In genomic region chr3:117609330-117609729, GRCh38 we compare ENCODE assay signal across 36 cellular contexts.
"Had no signal": no experiment of that assay in that cellular context is flagged by ENCODE, and none has a peak within 500 bp of the region (broad histone marks: within the 10 kb centered on the region; RNA-seq: fewer than 3 reads in every experiment).

No MANE protein-coding gene starts in this region.

- H3K27me3 Mint-ChIP-seq: activated CD4-positive, alpha-beta memory T cell treated with anti-CD3 and anti-CD28 coated beads for 36 hours; activated CD4-positive, alpha-beta T cell treated with anti-CD3 and anti-CD28 coated beads, Interleukin-2, amount 10 ng/mL, durations not matched to agents 7 days and 5 days; activated CD8-positive, alpha-beta memory T cell treated with anti-CD3 and anti-CD28 coated beads, Interleukin-2, amount 10 ng/mL, durations not matched to agents 7 days and 5 days; activated naive CD4-positive, alpha-beta T cell treated with anti-CD3 and anti-CD28 coated beads, Interleukin-2, amount 50 U/mL, for 24 hours; activated naive CD8-positive, alpha-beta T cell treated with anti-CD3 and anti-CD28 coated beads for 36 hours; activated naive CD8-positive, alpha-beta T cell treated with anti-CD3 and anti-CD28 coated beads, Interleukin-2, amount 50 U/mL, for 24 hours; central memory CD8-positive, alpha-beta T cell; T-helper 17 cell had no signal

- H3K36me3 Mint-ChIP-seq: activated CD4-positive, alpha-beta memory T cell treated with anti-CD3 and anti-CD28 coated beads for 36 hours; activated CD8-positive, alpha-beta memory T cell treated with anti-CD3 and anti-CD28 coated beads, Interleukin-2, amount 10 ng/mL, durations not matched to agents 7 days and 5 days; activated naive CD4-positive, alpha-beta T cell treated with anti-CD3 and anti-CD28 coated beads, Interleukin-2, amount 50 U/mL, for 24 hours; activated naive CD8-positive, alpha-beta T cell treated with anti-CD3 and anti-CD28 coated beads for 36 hours; brain had no signal

- H3K9me3 Mint-ChIP-seq: activated naive CD4-positive, alpha-beta T cell treated with anti-CD3 and anti-CD28 coated beads, Interleukin-2, amount 50 U/mL, for 24 hours; activated T-helper 1 cell treated with anti-CD3 and anti-CD28 coated beads, Interleukin-12 subunit alpha, Interleukin-12 subunit beta, Interleukin-2, Interleukin-4 antibody, amounts not matched to agents 30 ng/mL and 10 ng/mL and 1 ng/mL, durations not matched to agents 14 hours and 24 hours and 36 hours; activated T-helper 2 cell treated with anti-CD3 and anti-CD28 coated beads, Interferon-gamma antibody, Interleukin-2, Interleukin-4, amounts not matched to agents 10 μg/mL and 5 μg/mL and 100 μg/mL, durations not matched to agents 14 hours and 24 hours and 36 hours; T-helper 2 cell treated with Interferon-gamma antibody and Interleukin-4, amounts not matched to agents 5 μg/mL and 100 μg/mL, for 36 hours had no signal

- H3K4me1 ChIP-seq: ascending aorta, breast epithelium, esophagus muscularis mucosa, foreskin keratinocyte, gastrocnemius medialis, heart left ventricle had no signal

- DNase-seq: activated CD4-positive, alpha-beta memory T cell treated with anti-CD3 and anti-CD28 coated beads for 36 hours; activated CD4-positive, alpha-beta T cell treated with anti-CD3 and anti-CD28 coated beads for 1 hour; activated CD4-positive, alpha-beta T cell treated with anti-CD3 and anti-CD28 coated beads for 4 hours; activated CD4-positive, alpha-beta T cell treated with anti-CD3 and anti-CD28 coated beads, Interleukin-2, amount 10 ng/mL, durations not matched to agents 7 days and 5 days; activated CD8-positive, alpha-beta memory T cell treated with anti-CD3 and anti-CD28 coated beads, Interleukin-2, amount 10 ng/mL, durations not matched to agents 7 days and 5 days; activated CD8-positive, alpha-beta memory T cell treated with anti-CD3 and anti-CD28 coated beads, Interleukin-2, amount 50 U/mL, for 4 hours; activated CD8-positive, alpha-beta T cell treated with anti-CD3 and anti-CD28 coated beads, Interleukin-2, amount 10 ng/mL, durations not matched to agents 7 days and 5 days; activated effector memory CD4-positive, alpha-beta T cell treated with anti-CD3 and anti-CD28 coated beads, Interleukin-2, amount 50 U/mL, for 16 hours; activated naive CD4-positive, alpha-beta T cell treated with anti-CD3 and anti-CD28 coated beads for 36 hours; activated naive CD8-positive, alpha-beta T cell treated with anti-CD3 and anti-CD28 coated beads for 36 hours; activated naive CD8-positive, alpha-beta T cell treated with anti-CD3 and anti-CD28 coated beads, Interleukin-2, amount 50 U/mL, for 24 hours; activated T-cell treated with anti-CD3 and anti-CD28 coated beads, Interleukin-2, amount 50 U/mL, for 1 hour; activated T-cell treated with anti-CD3 and anti-CD28 coated beads, Interleukin-2, amount 50 U/mL, for 48 hours; adrenal gland; dorsolateral prefrontal cortex; effector memory CD4-positive, alpha-beta T cell; endodermal cell; erythroblast; foreskin keratinocyte; gastrocnemius medialis; glutamatergic neuron; heart left ventricle; hypothalamus; T-helper 17 cell; T1000 had no signal

- H3K9me3 ChIP-seq: adrenal gland, ascending aorta, breast epithelium, esophagus muscularis mucosa, gastrocnemius medialis had no signal

- H3K36me3 ChIP-seq: adrenal gland, ascending aorta, breast epithelium, esophagus muscularis mucosa, gastrocnemius medialis, heart left ventricle had no signal

- H3K4me3 ChIP-seq: adrenal gland, ascending aorta, breast epithelium, coronary artery, dorsolateral prefrontal cortex, esophagus muscularis mucosa, gastrocnemius medialis, heart left ventricle had no signal

- H3K27ac Mint-ChIP-seq: activated CD4-positive, alpha-beta memory T cell treated with anti-CD3 and anti-CD28 coated beads for 36 hours; activated CD4-positive, alpha-beta T cell treated with anti-CD3 and anti-CD28 coated beads, Interleukin-2, amount 10 ng/mL, durations not matched to agents 7 days and 5 days; activated CD8-positive, alpha-beta memory T cell treated with anti-CD3 and anti-CD28 coated beads, Interleukin-2, amount 10 ng/mL, durations not matched to agents 7 days and 5 days; activated CD8-positive, alpha-beta T cell treated with anti-CD3 and anti-CD28 coated beads, Interleukin-2, amount 10 ng/mL, durations not matched to agents 7 days and 5 days; activated naive CD4-positive, alpha-beta T cell treated with anti-CD3 and anti-CD28 coated beads for 36 hours; activated naive CD4-positive, alpha-beta T cell treated with anti-CD3 and anti-CD28 coated beads, Interleukin-2, amount 50 U/mL, for 24 hours; activated naive CD8-positive, alpha-beta T cell treated with anti-CD3 and anti-CD28 coated beads for 36 hours; activated naive CD8-positive, alpha-beta T cell treated with anti-CD3 and anti-CD28 coated beads, Interleukin-2, amount 50 U/mL, for 24 hours; activated T-helper 1 cell treated with anti-CD3 and anti-CD28 coated beads, Interleukin-12 subunit alpha, Interleukin-12 subunit beta, Interleukin-2, Interleukin-4 antibody, amounts not matched to agents 30 ng/mL and 10 ng/mL and 1 ng/mL, durations not matched to agents 14 hours and 24 hours and 36 hours; activated T-helper 2 cell treated with anti-CD3 and anti-CD28 coated beads, Interferon-gamma antibody, Interleukin-2, Interleukin-4, amounts not matched to agents 10 μg/mL and 5 μg/mL and 100 μg/mL, durations not matched to agents 14 hours and 24 hours and 36 hours; brain; dendritic cell treated with granulocyte-macrophage colony-stimulating factor and Interleukin-4, amounts not matched to agents 40 ng/mL and 50 ng/mL, for 4 days; endodermal cell; T-helper 17 cell; T-helper 2 cell treated with Interferon-gamma antibody and Interleukin-4, amounts not matched to agents 5 μg/mL and 100 μg/mL, for 36 hours had no signal

- H3K27me3 ChIP-seq: adrenal gland, ascending aorta, breast epithelium, dorsolateral prefrontal cortex, esophagus muscularis mucosa, gastrocnemius medialis, heart left ventricle had no signal

- ATAC-seq: activated CD8-positive, alpha-beta memory T cell treated with anti-CD3 and anti-CD28 coated beads, Interleukin-2, amount 10 ng/mL, durations not matched to agents 7 days and 5 days; activated CD8-positive, alpha-beta T cell treated with anti-CD3 and anti-CD28 coated beads, Interleukin-2, amount 10 ng/mL, durations not matched to agents 7 days and 5 days; activated naive CD8-positive, alpha-beta T cell treated with anti-CD3 and anti-CD28 coated beads, Interleukin-2, amount 50 U/mL, for 24 hours; foreskin keratinocyte; gastrocnemius medialis; heart left ventricle; T-helper 17 cell had no signal

- H3K4me3 Mint-ChIP-seq: activated CD4-positive, alpha-beta memory T cell treated with anti-CD3 and anti-CD28 coated beads for 36 hours; activated CD4-positive, alpha-beta T cell treated with anti-CD3 and anti-CD28 coated beads, Interleukin-2, amount 10 ng/mL, durations not matched to agents 7 days and 5 days; activated CD8-positive, alpha-beta memory T cell treated with anti-CD3 and anti-CD28 coated beads, Interleukin-2, amount 10 ng/mL, durations not matched to agents 7 days and 5 days; activated CD8-positive, alpha-beta T cell treated with anti-CD3 and anti-CD28 coated beads, Interleukin-2, amount 10 ng/mL, durations not matched to agents 7 days and 5 days; activated naive CD4-positive, alpha-beta T cell treated with anti-CD3 and anti-CD28 coated beads for 36 hours; activated naive CD4-positive, alpha-beta T cell treated with anti-CD3 and anti-CD28 coated beads, Interleukin-2, amount 50 U/mL, for 24 hours; activated naive CD8-positive, alpha-beta T cell treated with anti-CD3 and anti-CD28 coated beads for 36 hours; activated naive CD8-positive, alpha-beta T cell treated with anti-CD3 and anti-CD28 coated beads, Interleukin-2, amount 50 U/mL, for 24 hours; activated T-helper 1 cell treated with anti-CD3 and anti-CD28 coated beads, Interleukin-12 subunit alpha, Interleukin-12 subunit beta, Interleukin-2, Interleukin-4 antibody, amounts not matched to agents 30 ng/mL and 10 ng/mL and 1 ng/mL, durations not matched to agents 14 hours and 24 hours and 36 hours; brain; central memory CD8-positive, alpha-beta T cell; dendritic cell treated with granulocyte-macrophage colony-stimulating factor and Interleukin-4, amounts not matched to agents 40 ng/mL and 50 ng/mL, for 4 days; endodermal cell; T-helper 17 cell; T-helper 2 cell treated with Interferon-gamma antibody and Interleukin-4, amounts not matched to agents 5 μg/mL and 100 μg/mL, for 36 hours had no signal

- H3K27ac ChIP-seq: ascending aorta, breast epithelium, coronary artery, dorsolateral prefrontal cortex, esophagus muscularis mucosa, foreskin keratinocyte, gastrocnemius medialis, heart left ventricle had no signal

- H3K4me1 Mint-ChIP-seq: activated CD4-positive, alpha-beta T cell treated with anti-CD3 and anti-CD28 coated beads, Interleukin-2, amount 10 ng/mL, durations not matched to agents 7 days and 5 days; activated CD8-positive, alpha-beta memory T cell treated with anti-CD3 and anti-CD28 coated beads, Interleukin-2, amount 10 ng/mL, durations not matched to agents 7 days and 5 days; activated naive CD4-positive, alpha-beta T cell treated with anti-CD3 and anti-CD28 coated beads, Interleukin-2, amount 50 U/mL, for 24 hours; activated naive CD8-positive, alpha-beta T cell treated with anti-CD3 and anti-CD28 coated beads for 36 hours; activated naive CD8-positive, alpha-beta T cell treated with anti-CD3 and anti-CD28 coated beads, Interleukin-2, amount 50 U/mL, for 24 hours; central memory CD8-positive, alpha-beta T cell; T-helper 17 cell had no signal
